ENCODE assay signal across 25 cellular contexts in the genomic region with DNA sequence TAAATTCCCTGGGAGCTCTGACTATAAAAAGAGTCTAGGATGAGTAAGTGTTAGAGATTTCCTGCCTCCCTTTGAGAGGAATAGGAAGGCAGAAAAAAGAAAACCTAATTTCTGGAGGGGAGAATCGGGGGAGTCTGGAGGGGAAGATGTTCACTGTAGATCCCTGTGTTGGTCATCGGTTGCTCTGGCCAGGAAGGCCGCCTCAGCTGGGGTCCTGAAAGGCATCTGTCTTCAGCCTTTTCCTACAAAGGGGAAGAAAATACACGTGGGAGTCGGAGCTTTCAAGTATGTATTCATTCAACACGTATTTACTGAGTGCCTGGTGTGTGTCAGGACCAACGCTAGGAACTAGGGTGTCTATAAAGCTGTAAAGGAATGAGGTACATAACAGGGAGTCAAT.
"Had no signal": no experiment of that assay in that cellular context is flagged by ENCODE, and none has a peak within 500 bp of the region (broad histone marks: within the 10 kb centered on the region; RNA-seq: fewer than 3 reads in every experiment).

No MANE protein-coding gene starts in this region.

- H3K27me3 Mint-ChIP-seq: activated CD4-positive, alpha-beta memory T cell treated with anti-CD3 and anti-CD28 coated beads, Interleukin-2, amount 10 ng/mL, durations not matched to agents 7 days and 5 days; activated naive CD8-positive, alpha-beta T cell treated with anti-CD3 and anti-CD28 coated beads for 36 hours; activated T-helper 17 cell treated with anti-CD3 and anti-CD28 coated beads, Interleukin-2, amount 50 U/mL, for 72 hours; central memory CD8-positive, alpha-beta T cell had no signal

- ATAC-seq: activated CD8-positive, alpha-beta memory T cell treated with anti-CD3 and anti-CD28 coated beads, Interleukin-2, amount 10 ng/mL, durations not matched to agents 7 days and 5 days; activated T-helper 17 cell treated with anti-CD3 and anti-CD28 coated beads, Interleukin-2, amount 50 U/mL, for 72 hours; body of pancreas; esophagus mucosa; gastroesophageal sphincter had no signal

- H3K9me3 Mint-ChIP-seq: activated CD4-positive, alpha-beta memory T cell treated with anti-CD3 and anti-CD28 coated beads, Interleukin-2, amount 10 ng/mL, durations not matched to agents 7 days and 5 days; activated naive CD8-positive, alpha-beta T cell treated with anti-CD3 and anti-CD28 coated beads for 36 hours; activated T-helper 17 cell treated with anti-CD3 and anti-CD28 coated beads, Interleukin-2, amount 50 U/mL, for 72 hours; central memory CD8-positive, alpha-beta T cell had no signal

- H3K36me3 ChIP-seq: thyroid gland, uterus had no signal

- H3K9me3 ChIP-seq: body of pancreas, gastroesophageal sphincter, heart left ventricle, left ventricle myocardium inferior, thyroid gland, uterus had no signal

- H3K36me3 Mint-ChIP-seq: activated CD8-positive, alpha-beta memory T cell treated with anti-CD3 and anti-CD28 coated beads, Interleukin-2, amount 10 ng/mL, durations not matched to agents 7 days and 5 days; activated naive CD8-positive, alpha-beta T cell treated with anti-CD3 and anti-CD28 coated beads for 36 hours had no signal

- H3K4me3 Mint-ChIP-seq: activated CD4-positive, alpha-beta memory T cell treated with anti-CD3 and anti-CD28 coated beads, Interleukin-2, amount 10 ng/mL, durations not matched to agents 7 days and 5 days; activated CD8-positive, alpha-beta memory T cell treated with anti-CD3 and anti-CD28 coated beads, Interleukin-2, amount 10 ng/mL, durations not matched to agents 7 days and 5 days; activated naive CD8-positive, alpha-beta T cell treated with anti-CD3 and anti-CD28 coated beads for 36 hours; activated T-helper 17 cell treated with anti-CD3 and anti-CD28 coated beads, Interleukin-2, amount 50 U/mL, for 72 hours; central memory CD8-positive, alpha-beta T cell; naive thymus-derived CD4-positive, alpha-beta T cell had no signal

- H3K4me3 ChIP-seq: body of pancreas, coronary artery, gastroesophageal sphincter, heart left ventricle, left ventricle myocardium inferior, thyroid gland, uterus had no signal

- H3K27ac Mint-ChIP-seq: activated CD4-positive, alpha-beta memory T cell treated with anti-CD3 and anti-CD28 coated beads, Interleukin-2, amount 10 ng/mL, durations not matched to agents 7 days and 5 days; activated CD8-positive, alpha-beta memory T cell treated with anti-CD3 and anti-CD28 coated beads, Interleukin-2, amount 10 ng/mL, durations not matched to agents 7 days and 5 days; activated naive CD8-positive, alpha-beta T cell treated with anti-CD3 and anti-CD28 coated beads for 36 hours; activated T-helper 17 cell treated with anti-CD3 and anti-CD28 coated beads, Interleukin-2, amount 50 U/mL, for 72 hours; naive thymus-derived CD4-positive, alpha-beta T cell had no signal

- DNase-seq: activated CD4-positive, alpha-beta memory T cell treated with anti-CD3 and anti-CD28 coated beads, Interleukin-2, amount 10 ng/mL, durations not matched to agents 7 days and 5 days; activated CD4-positive, alpha-beta T cell treated with anti-CD3 and anti-CD28 coated beads for 48 hours; activated CD4-positive, CD25-positive, alpha-beta regulatory T cell; activated CD8-positive, alpha-beta memory T cell treated with anti-CD3 and anti-CD28 coated beads, Interleukin-2, amount 10 ng/mL, durations not matched to agents 7 days and 5 days; activated naive CD4-positive, alpha-beta T cell; activated naive CD8-positive, alpha-beta T cell treated with anti-CD3 and anti-CD28 coated beads for 36 hours; activated T-cell treated with anti-CD3 and anti-CD28 coated beads, Interleukin-2, amount 50 U/mL, for 1 hour; amniotic stem cell; body of pancreas; effector CD4-positive, alpha-beta T cell; heart left ventricle; left ventricle myocardium inferior; mammary epithelial cell; naive thymus-derived CD4-positive, alpha-beta T cell; posterior cingulate gyrus; retina; stimulated activated CD8-positive, alpha-beta memory T cell treated with anti-CD3 and anti-CD28 coated beads, Interleukin-4, amount 100 ng/mL, for 48 hours; stimulated activated naive CD4-positive, alpha-beta T cell; thyroid gland; uterus had no signal

- H3K27me3 ChIP-seq: body of pancreas, gastroesophageal sphincter, heart left ventricle, thyroid gland, uterus had no signal

- H3K4me1 ChIP-seq: body of pancreas, gastroesophageal sphincter, uterus had no signal

- H3K27ac ChIP-seq: body of pancreas, coronary artery, gastroesophageal sphincter, heart left ventricle, left ventricle myocardium inferior, thyroid gland, uterus had no signal

- H3K4me1 Mint-ChIP-seq: activated CD8-positive, alpha-beta memory T cell treated with anti-CD3 and anti-CD28 coated beads, Interleukin-2, amount 10 ng/mL, durations not matched to agents 7 days and 5 days; activated naive CD8-positive, alpha-beta T cell treated with anti-CD3 and anti-CD28 coated beads for 36 hours; activated T-helper 17 cell treated with anti-CD3 and anti-CD28 coated beads, Interleukin-2, amount 50 U/mL, for 72 hours; central memory CD8-positive, alpha-beta T cell had no signal
